10 cellular contexts compared by ENCODE assay signal in genomic region chr16:9077001-9077809, GRCh38. TPM values are rescaled to one million over a fixed set of nuclear protein-coding genes. Genes with fewer than 3 reads are reported as not detected.
DNase-seq lines count a peak whose midpoint lies in the region; ATAC-seq, FAIRE-seq and TF ChIP-seq lines count a peak whose summit lies in the region.
"Had no signal": no experiment of that assay in that cellular context is flagged by ENCODE, and none has a peak within 500 bp of the region (broad histone marks: within the 10 kb centered on the region; RNA-seq: fewer than 3 reads in every experiment).

No MANE protein-coding gene starts in this region.

- H2AFZ ChIP-seq in HepG2 (ENCODE audit: low read length): no peak overlapping the region

- POLR2A ChIA-PET in HepG2 (lab: Yijun Ruan, JAX): interaction anchor here (0.7 to 7.1 kb wide), 3 partner anchors 15 to 1481 kb away, joined by 3 to 96 read pairs (median 4); partner anchors contain the start of gene HAPSTR1

- peak; percentile 31 for DNase-seq in HepG2 (ENCODE audit: low spot score)
- no peak for DNase-seq in right lobe of liver
- DNase-seq in RWPE2 (ENCODE audit: low spot score): no peak
- peak; percentile 23 to 32 for DNase-seq in erythroblast (lab: John Stamatoyannopoulos, UW)
- DNase-seq in effector memory CD4-positive, alpha-beta T cell: no peak
- no peak for DNase-seq in posterior vena cava (ENCODE audit: low spot score)
- DNase-seq: DMS53, NCI-H1694 treated with DMSO at 0.1 percent for 48 hours had no signal

- WGBS in HepG2 (ENCODE audit: low lambda C conversion rate): 63% methylated on average over 11 of the region's 11 CpGs
- 69% methylated on average over 11 of the region's 11 CpGs for WGBS in right lobe of liver (ENCODE audit: insufficient coverage, low coverage, low lambda C conversion rate, missing lambda C conversion rate)

- no peak for FAIRE-seq in HepG2 (lab: Jason Lieb, UNC)

- H3K27me3 ChIP-seq in HepG2 (ENCODE audit: control insufficient read depth in 1 of 2, insufficient read depth in 2 of 2, low read length in 2 of 2): no peaks in the 10 kb centered on the region
- H3K27me3 ChIP-seq in right lobe of liver: no peaks in the 10 kb centered on the region
- no peaks in the 10 kb centered on the region for H3K27me3 ChIP-seq in RWPE2 (ENCODE audit: insufficient read depth, poor library complexity, severe bottlenecking)
- H3K27me3 ChIP-seq in effector memory CD4-positive, alpha-beta T cell (replicated peaks; ENCODE audit: control insufficient read depth, insufficient read depth, low read length, poor library complexity, severe bottlenecking): no peaks in the 10 kb centered on the region

- H3K27ac ChIP-seq in HepG2 (ENCODE audit: extremely low read length, insufficient read depth, low read length) (no peak overlapping the region), right lobe of liver (no peak overlapping the region), RWPE2 (ENCODE audit: poor library complexity, severe bottlenecking) (peak overlapping the region; percentile 78)
- H3K27ac ChIP-seq in effector memory CD4-positive, alpha-beta T cell (ENCODE audit: insufficient read depth, low read length, poor library complexity, severe bottlenecking): no peak overlapping the region

- H3K36me3 ChIP-seq in HepG2 (replicated peaks in 1 of 2; ENCODE audit: control insufficient read depth in 1 of 2, insufficient read depth in 2 of 2, low read length in 2 of 2): no peaks in the 10 kb centered on the region
- H3K36me3 ChIP-seq in right lobe of liver: no peaks in the 10 kb centered on the region
- no peaks in the 10 kb centered on the region for H3K36me3 ChIP-seq in RWPE2 (ENCODE audit: low read depth)
- no peaks in the 10 kb centered on the region for H3K36me3 ChIP-seq in effector memory CD4-positive, alpha-beta T cell (ENCODE audit: control insufficient read depth, insufficient read depth, low read length)

- no peaks in the 10 kb centered on the region for H3K27me3 Mint-ChIP-seq in stimulated activated naive CD8-positive, alpha-beta T cell treated with anti-CD3 and anti-CD28 coated beads, Interleukin-15, Interleukin-2, amounts not matched to agents 100 ng/mL and 50 ng/mL, for 24 hours

- intact Hi-C loops in HepG2 (cut with micrococcal nuclease; ENCODE audit: unreplicated experiment) (no loop called here), right lobe of liver (cut with DNase I) (no loop called here), posterior vena cava (cut with DNase I) (no loop called here)

- in situ Hi-C loops in HepG2 (cut with HindIII; ENCODE audit: extremely low pct_ligation_motif_present, low pct_unique_long_range_greater_than_20kb): no loop called here

- H3K4me3 ChIP-seq in HepG2 (replicated peaks in 1 of 3; ENCODE audit: insufficient read depth in 1 of 3, low read depth in 2 of 3, low read length in 3 of 3): no peak overlapping the region
- H3K4me3 ChIP-seq in right lobe of liver: no peak overlapping the region
- no peak overlapping the region for H3K4me3 ChIP-seq in RWPE2 (ENCODE audit: severe bottlenecking)
- no peak overlapping the region for H3K4me3 ChIP-seq in effector memory CD4-positive, alpha-beta T cell (ENCODE audit: insufficient read depth, low read depth, low read length, poor library complexity, severe bottlenecking)

- H3K9ac ChIP-seq in HepG2 (ENCODE audit: insufficient read depth, low read depth, low read length): no peak overlapping the region

- no peaks in the 10 kb centered on the region for H4K20me1 ChIP-seq in HepG2 (ENCODE audit: insufficient read depth, low read length)

- peak overlapping the region; percentile 32 for H3K4me3 Mint-ChIP-seq in stimulated activated naive CD8-positive, alpha-beta T cell treated with anti-CD3 and anti-CD28 coated beads, Interleukin-15, Interleukin-2, amounts not matched to agents 100 ng/mL and 50 ng/mL, for 24 hours

- H3K4me2 ChIP-seq in HepG2 (ENCODE audit: low read depth, low read length): no peak overlapping the region

- peaks cover 11% of the 10 kb centered on the region for H3K9me3 Mint-ChIP-seq in stimulated activated naive CD8-positive, alpha-beta T cell treated with anti-CD3 and anti-CD28 coated beads, Interleukin-15, Interleukin-2, amounts not matched to agents 100 ng/mL and 50 ng/mL, for 24 hours

- H3K27ac Mint-ChIP-seq in stimulated activated naive CD8-positive, alpha-beta T cell treated with anti-CD3 and anti-CD28 coated beads, Interleukin-15, Interleukin-2, amounts not matched to agents 100 ng/mL and 50 ng/mL, for 24 hours: peak overlapping the region; percentile 96

- ATAC-seq in HepG2: no peak
- no peak for ATAC-seq in right lobe of liver
- ATAC-seq in RWPE2 (ENCODE audit: low read depth): peak; percentile 75
- no peak for ATAC-seq in GM21619 (IDR thresholded peaks at IDR 0.05; ENCODE audit: unreplicated experiment)

- H3K9me3 ChIP-seq in HepG2 (ENCODE audit: low read length): 0 out of 2 replicates have a peak, but pooled peaks cover 4% of the 10 kb centered on the region
- H3K9me3 ChIP-seq in right lobe of liver: no peaks in the 10 kb centered on the region
- H3K9me3 ChIP-seq in RWPE2 (ENCODE audit: severe bottlenecking): no peaks in the 10 kb centered on the region
- H3K9me3 ChIP-seq in effector memory CD4-positive, alpha-beta T cell (ENCODE audit: control insufficient read depth, low read length): no peaks in the 10 kb centered on the region

- no peak for TF ChIP-seq EP300 in HepG2 (IDR thresholded peaks at IDR 0.05; ENCODE audit: low read depth in 2 of 2, low read length in 2 of 2)
- TF ChIP-seq EP300 in HepG2 (CRISPR knock-in tag; IDR thresholded peaks at IDR 0.05; ENCODE audit: borderline replicate concordance): no peak

- no peaks in the 10 kb centered on the region for H3K79me2 ChIP-seq in HepG2 (ENCODE audit: insufficient read depth, low read length)

- CTCF ChIA-PET in HepG2 (lab: Yijun Ruan, JAX; ENCODE audit: low intra/inter-chr PET ratio, low total read pairs): no interaction called here

- H3K4me1 ChIP-seq in HepG2 (ENCODE audit: insufficient read depth, low read length) (peaks cover 40% of the 10 kb centered on the region), right lobe of liver (no peaks in the 10 kb centered on the region), RWPE2 (ENCODE audit: insufficient read depth, poor library complexity, severe bottlenecking) (peaks cover 35% of the 10 kb centered on the region)
- no peaks in the 10 kb centered on the region for H3K4me1 ChIP-seq in effector memory CD4-positive, alpha-beta T cell (ENCODE audit: control insufficient read depth, insufficient read depth, low read length, poor library complexity, severe bottlenecking)

- no peak for TF ChIP-seq POLR2A in HepG2 (IDR thresholded peaks at IDR 0.05; ENCODE audit: insufficient read depth in 1 of 2, low read depth in 2 of 2, low read length in 2 of 2)
- TF ChIP-seq POLR2A in right lobe of liver (IDR thresholded peaks at IDR 0.05): no peak
- no peak for TF ChIP-seq POLR2A in erythroblast (IDR thresholded peaks at IDR 0.05; ENCODE audit: low read length)

- peaks cover 18% of the 10 kb centered on the region for H3K36me3 Mint-ChIP-seq in stimulated activated naive CD8-positive, alpha-beta T cell treated with anti-CD3 and anti-CD28 coated beads, Interleukin-15, Interleukin-2, amounts not matched to agents 100 ng/mL and 50 ng/mL, for 24 hours (ENCODE audit: low read depth)

- no peak; the same call in 1 of the 2 replicates for TF ChIP-seq CTCF in HepG2 (CRISPR knock-in tag; IDR thresholded peaks at IDR 0.05)
- no peak for TF ChIP-seq CTCF in right lobe of liver (IDR thresholded peaks at IDR 0.05)
- no peak for TF ChIP-seq CTCF in RWPE2 (IDR thresholded peaks at IDR 0.05; ENCODE audit: poor library complexity, severe bottlenecking)

- BruUV-seq in HepG2 (replicated peaks; lab: Mats Ljungman, UMichigan): no TSS peak

- H3K4me1 Mint-ChIP-seq in stimulated activated naive CD8-positive, alpha-beta T cell treated with anti-CD3 and anti-CD28 coated beads, Interleukin-15, Interleukin-2, amounts not matched to agents 100 ng/mL and 50 ng/mL, for 24 hours (ENCODE audit: low read depth): peaks cover 67% of the 10 kb centered on the region

- no peak for TF ChIP-seq RAD21 in HepG2 (CRISPR knock-in tag; IDR thresholded peaks at IDR 0.05)

TF ChIP-seq in HepG2, 621 proteins besides CTCF, POLR2A, EP300 and RAD21 (continues in another document):
- 0 out of 2 replicates have a peak, but pooled peaks have one; percentile 29 for TF ChIP-seq NFATC3 (CRISPR knock-in tag; IDR thresholded peaks at IDR 0.05)

RNA-seq across cellular contexts. Expression of gene HAPSTR1, which starts 14.2 kb away (rescaled TPM):
- total RNA-seq in HepG2 (2016; rRNA removed; fragmentation: Illumina TruSeq; extraction: Trizol): 83.2 and 98.4 TPM in 2 replicates
- total RNA-seq in HepG2 (2016; cell fraction: cytosol; rRNA removed; fragmentation: Illumina TruSeq; extraction: Trizol; ENCODE audit: low read depth): 7.8 and 8.2 TPM in 2 replicates
- 84.4 and 87.6 TPM in 2 replicates for total RNA-seq in HepG2 (2016; cell fraction: insoluble cytoplasmic fraction; rRNA removed; fragmentation: Illumina TruSeq; extraction: Trizol)
- total RNA-seq in HepG2 (2016; cell fraction: membrane; rRNA removed; fragmentation: Illumina TruSeq; extraction: Trizol): 37.9 and 42.3 TPM in 2 replicates
- 61.0 and 71.2 TPM in 2 replicates for total RNA-seq in HepG2 (2016; cell fraction: nucleus; rRNA removed; fragmentation: Illumina TruSeq; extraction: Trizol)
- polyA plus RNA-seq in HepG2 (2011; rRNA removed): 23.6 and 25.2 TPM in 2 replicates
- polyA plus RNA-seq in HepG2 (2011; cell fraction: cytosol; rRNA removed): 10.9 and 17.5 TPM in 2 replicates
- 18.7 and 24.1 TPM in 2 replicates for polyA plus RNA-seq in HepG2 (2011; cell fraction: nucleus; rRNA removed)
- 23.7 and 25.0 TPM in 2 replicates for polyA plus RNA-seq in HepG2 (2012)
- polyA plus RNA-seq in HepG2 (2016; cell fraction: cytosol; fragmentation: Illumina TruSeq; extraction: Trizol; ENCODE audit: low read depth): 2.8 and 3.6 TPM in 2 replicates
- 37.1 and 37.6 TPM in 2 replicates for polyA plus RNA-seq in HepG2 (2016; cell fraction: insoluble cytoplasmic fraction; fragmentation: Illumina TruSeq; extraction: Trizol; ENCODE audit: low read depth)
- 13.0 and 13.5 TPM in 2 replicates for polyA plus RNA-seq in HepG2 (2016; cell fraction: membrane; fragmentation: Illumina TruSeq; extraction: Trizol; ENCODE audit: low read depth)
- 44.6 and 47.8 TPM in 2 replicates for polyA plus RNA-seq in HepG2 (2016; cell fraction: nucleus; fragmentation: Illumina TruSeq; extraction: Trizol; ENCODE audit: insufficient read depth, low read depth)
- polyA minus RNA-seq in HepG2 (2011; rRNA and poly(A)+ RNA removed; ENCODE audit: low replicate concordance): 32.6 and 37.5 TPM in 2 replicates
- 34.0 and 41.8 TPM in 2 replicates for polyA minus RNA-seq in HepG2 (2011; cell fraction: cytosol; rRNA and poly(A)+ RNA removed)
- polyA minus RNA-seq in HepG2 (2011; cell fraction: nucleus; rRNA and poly(A)+ RNA removed): 81.2 and 89.8 TPM in 2 replicates
- total RNA-seq in right lobe of liver: 10 to 100 TPM; 23.6 to 34.8 (median 28.3) TPM
- 10 to 100 TPM; 63.9 to 65.7 TPM for total RNA-seq in posterior vena cava

Comparison
In these comparisons a context has a peak if more than half of its experiments do, and no peak if none do; other contexts are left out.
1. DNase-seq: peak in HepG2 (single experiment) and erythroblast (2 of 2); none in right lobe of liver (0 of 3), RWPE2 (single experiment), effector memory CD4-positive, alpha-beta T cell (0 of 3) and posterior vena cava (single experiment).